1 cellular context compared by ENCODE assay signal in genomic region chr3:157438371-157438735, GRCh38.
TF ChIP-seq lines count a peak whose summit lies in the region.

No MANE protein-coding gene starts in this region.

TF ChIP-seq in GM23338, 12 proteins besides CTCF, POLR2A, EP300 and RAD21 (continued from another document):
- TF ChIP-seq ETS1 (IDR thresholded peaks at IDR 0.05) (no peak), JUNB (IDR thresholded peaks at IDR 0.05; ENCODE audit: unreplicated experiment) (no peak), ZNF462 (CRISPR knock-in tag; IDR thresholded peaks at IDR 0.05) (no peak), STAT1 (IDR thresholded peaks at IDR 0.05; ENCODE audit: unreplicated experiment) (no peak), NANOG (IDR thresholded peaks at IDR 0.05; ENCODE audit: borderline replicate concordance) (no peak), CREB1 (CRISPR knock-in tag; IDR thresholded peaks at IDR 0.05; ENCODE audit: low read depth) (no peak)
